ENCODE assay signal across 1 cellular context in the genomic region with DNA sequence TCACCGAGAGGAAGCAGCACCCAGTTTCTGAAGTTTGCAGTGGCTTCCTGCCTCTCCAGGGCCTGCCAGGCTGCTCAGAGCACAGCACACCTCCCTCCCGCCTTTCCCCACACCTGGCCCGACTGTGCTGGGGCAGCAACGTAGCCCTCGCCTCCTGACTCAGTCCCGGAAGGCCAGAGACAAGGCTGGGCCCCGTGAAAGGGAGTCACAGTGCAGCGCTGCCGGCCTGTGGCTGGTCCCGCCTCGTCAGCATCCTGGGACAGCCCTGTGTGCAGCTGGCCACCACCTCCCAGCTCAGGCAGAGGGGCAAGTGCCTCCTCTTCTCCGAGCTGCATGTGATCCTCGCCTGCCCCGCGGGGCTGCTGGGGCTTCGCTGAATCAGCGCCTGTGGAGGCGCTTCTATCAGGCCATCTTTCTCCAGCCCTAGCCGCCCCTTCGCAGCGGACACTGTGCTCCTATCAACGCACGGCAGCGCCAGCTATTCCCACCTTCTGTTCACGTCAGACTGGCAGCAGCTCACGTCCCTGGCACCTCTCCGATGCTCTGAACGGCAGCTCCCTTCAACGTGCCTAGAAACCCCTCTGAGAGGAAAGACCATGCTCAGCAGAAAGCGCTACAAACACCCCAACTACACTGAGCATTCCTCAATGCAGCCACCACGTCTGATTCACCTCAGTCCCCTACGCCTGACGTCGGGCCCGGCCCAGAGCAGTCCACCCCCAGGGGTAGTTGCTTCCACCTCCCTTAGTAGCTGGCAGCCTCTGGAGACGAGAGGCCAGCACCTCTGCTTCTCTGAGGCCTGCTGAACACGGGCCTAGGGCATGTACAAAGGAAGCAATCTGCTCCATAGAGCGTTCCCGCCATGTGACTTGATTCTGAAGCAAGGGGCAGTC.
TF ChIP-seq lines count a peak whose summit lies in the region.

No MANE protein-coding gene starts in this region.

TF ChIP-seq in SK-N-SH, 30 proteins besides CTCF, POLR2A, EP300 and RAD21 (continued from another document):
- TF ChIP-seq, protein P1, sequence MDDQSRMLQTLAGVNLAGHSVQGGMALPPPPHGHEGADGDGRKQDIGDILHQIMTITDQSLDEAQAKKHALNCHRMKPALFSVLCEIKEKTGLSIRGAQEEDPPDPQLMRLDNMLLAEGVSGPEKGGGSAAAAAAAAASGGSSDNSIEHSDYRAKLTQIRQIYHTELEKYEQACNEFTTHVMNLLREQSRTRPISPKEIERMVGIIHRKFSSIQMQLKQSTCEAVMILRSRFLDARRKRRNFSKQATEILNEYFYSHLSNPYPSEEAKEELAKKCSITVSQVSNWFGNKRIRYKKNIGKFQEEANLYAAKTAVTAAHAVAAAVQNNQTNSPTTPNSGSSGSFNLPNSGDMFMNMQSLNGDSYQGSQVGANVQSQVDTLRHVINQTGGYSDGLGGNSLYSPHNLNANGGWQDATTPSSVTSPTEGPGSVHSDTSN (IDR thresholded peaks at IDR 0.05): no peak
- TF ChIP-seq NRF1 (IDR thresholded peaks at IDR 0.05; ENCODE audit: low read depth, low read length) (no peak), FOSL2 (IDR thresholded peaks at IDR 0.05; ENCODE audit: borderline replicate concordance, low read depth) (no peak), RXRA (IDR thresholded peaks at IDR 0.05; ENCODE audit: borderline replicate concordance, low read depth) (no peak)
- TF ChIP-seq, protein P2, sequence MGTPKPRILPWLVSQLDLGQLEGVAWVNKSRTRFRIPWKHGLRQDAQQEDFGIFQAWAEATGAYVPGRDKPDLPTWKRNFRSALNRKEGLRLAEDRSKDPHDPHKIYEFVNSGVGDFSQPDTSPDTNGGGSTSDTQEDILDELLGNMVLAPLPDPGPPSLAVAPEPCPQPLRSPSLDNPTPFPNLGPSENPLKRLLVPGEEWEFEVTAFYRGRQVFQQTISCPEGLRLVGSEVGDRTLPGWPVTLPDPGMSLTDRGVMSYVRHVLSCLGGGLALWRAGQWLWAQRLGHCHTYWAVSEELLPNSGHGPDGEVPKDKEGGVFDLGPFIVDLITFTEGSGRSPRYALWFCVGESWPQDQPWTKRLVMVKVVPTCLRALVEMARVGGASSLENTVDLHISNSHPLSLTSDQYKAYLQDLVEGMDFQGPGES (IDR thresholded peaks at IDR 0.05; ENCODE audit: low read depth, low read length): no peak
- TF ChIP-seq, protein P3, sequence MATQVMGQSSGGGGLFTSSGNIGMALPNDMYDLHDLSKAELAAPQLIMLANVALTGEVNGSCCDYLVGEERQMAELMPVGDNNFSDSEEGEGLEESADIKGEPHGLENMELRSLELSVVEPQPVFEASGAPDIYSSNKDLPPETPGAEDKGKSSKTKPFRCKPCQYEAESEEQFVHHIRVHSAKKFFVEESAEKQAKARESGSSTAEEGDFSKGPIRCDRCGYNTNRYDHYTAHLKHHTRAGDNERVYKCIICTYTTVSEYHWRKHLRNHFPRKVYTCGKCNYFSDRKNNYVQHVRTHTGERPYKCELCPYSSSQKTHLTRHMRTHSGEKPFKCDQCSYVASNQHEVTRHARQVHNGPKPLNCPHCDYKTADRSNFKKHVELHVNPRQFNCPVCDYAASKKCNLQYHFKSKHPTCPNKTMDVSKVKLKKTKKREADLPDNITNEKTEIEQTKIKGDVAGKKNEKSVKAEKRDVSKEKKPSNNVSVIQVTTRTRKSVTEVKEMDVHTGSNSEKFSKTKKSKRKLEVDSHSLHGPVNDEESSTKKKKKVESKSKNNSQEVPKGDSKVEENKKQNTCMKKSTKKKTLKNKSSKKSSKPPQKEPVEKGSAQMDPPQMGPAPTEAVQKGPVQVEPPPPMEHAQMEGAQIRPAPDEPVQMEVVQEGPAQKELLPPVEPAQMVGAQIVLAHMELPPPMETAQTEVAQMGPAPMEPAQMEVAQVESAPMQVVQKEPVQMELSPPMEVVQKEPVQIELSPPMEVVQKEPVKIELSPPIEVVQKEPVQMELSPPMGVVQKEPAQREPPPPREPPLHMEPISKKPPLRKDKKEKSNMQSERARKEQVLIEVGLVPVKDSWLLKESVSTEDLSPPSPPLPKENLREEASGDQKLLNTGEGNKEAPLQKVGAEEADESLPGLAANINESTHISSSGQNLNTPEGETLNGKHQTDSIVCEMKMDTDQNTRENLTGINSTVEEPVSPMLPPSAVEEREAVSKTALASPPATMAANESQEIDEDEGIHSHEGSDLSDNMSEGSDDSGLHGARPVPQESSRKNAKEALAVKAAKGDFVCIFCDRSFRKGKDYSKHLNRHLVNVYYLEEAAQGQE (IDR thresholded peaks at IDR 0.05; ENCODE audit: low read depth, low read length): no peak
